ENCODE assay signal across 1 cellular context in the genomic region with DNA sequence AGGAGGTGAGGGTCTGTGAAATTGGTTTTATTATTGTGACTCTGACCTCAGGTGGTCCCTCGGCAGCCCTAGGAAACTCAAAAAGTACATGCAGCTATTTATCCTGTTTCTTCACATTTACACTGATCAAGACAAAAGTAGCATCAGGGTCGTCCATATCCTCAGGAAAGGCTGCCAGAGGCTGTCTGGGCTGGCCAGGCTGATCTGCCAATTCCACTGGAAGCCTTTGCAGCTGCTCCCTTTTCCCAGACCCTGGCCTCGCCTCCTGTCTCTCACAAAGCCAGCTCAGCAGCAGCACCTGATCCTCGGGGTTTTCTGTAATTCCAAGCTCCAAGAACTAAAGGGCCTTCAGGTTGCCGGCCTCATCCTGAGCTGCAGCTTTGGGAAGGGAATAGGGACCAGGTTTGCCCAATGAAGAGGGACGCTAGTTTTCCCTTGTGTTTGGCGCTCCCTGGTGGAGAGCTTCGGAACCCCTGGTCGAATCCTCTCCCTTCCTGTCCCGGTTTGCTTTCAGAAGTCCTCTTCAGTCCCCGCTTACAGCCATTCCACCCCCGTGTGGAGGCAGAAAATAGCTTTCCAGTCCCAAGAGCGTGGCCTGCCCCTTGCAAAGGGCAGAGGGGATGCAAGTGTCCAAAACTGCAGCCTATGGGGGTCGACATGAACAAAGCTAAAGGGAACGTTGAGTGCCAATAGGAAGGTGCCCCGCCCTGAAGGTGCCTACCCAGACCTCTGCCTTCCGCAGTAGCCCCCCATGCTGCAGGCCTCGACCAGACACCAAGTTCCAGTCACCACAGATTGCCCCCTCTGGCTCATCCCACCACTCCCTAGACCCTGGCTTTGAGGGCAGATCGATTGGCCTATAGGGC.
TF ChIP-seq lines count a peak whose summit lies in the region.

No MANE protein-coding gene starts in this region.

TF ChIP-seq in H1, 55 proteins besides CTCF, POLR2A, EP300 and RAD21:
- no peak for TF ChIP-seq CBX8 (IDR thresholded peaks at IDR 0.05; ENCODE audit: borderline replicate concordance, low read depth, low read length)
- TF ChIP-seq RBBP5 (IDR thresholded peaks at IDR 0.05; ENCODE audit: borderline replicate concordance, low read depth, low read length): no peak
- TF ChIP-seq SIX5 (IDR thresholded peaks at IDR 0.05; ENCODE audit: low read depth, low read length): no peak
- TF ChIP-seq SRF (IDR thresholded peaks at IDR 0.05; ENCODE audit: low read depth, low read length): 0 out of 2 replicates have a peak, but pooled peaks have one; percentile 12
- no peak for TF ChIP-seq ASH2L (IDR thresholded peaks at IDR 0.05; ENCODE audit: low read length)
- TF ChIP-seq POU5F1 (IDR thresholded peaks at IDR 0.05; ENCODE audit: low read depth, low read length): no peak
- TF ChIP-seq E2F6 (IDR thresholded peaks at IDR 0.05): no peak
- peak; percentile 46; the same call in 1 of the 2 replicates for TF ChIP-seq CEBPB (IDR thresholded peaks at IDR 0.05; ENCODE audit: low read depth, low read length)
- no peak for TF ChIP-seq KDM4A (IDR thresholded peaks at IDR 0.05; ENCODE audit: low read depth, low read length, severe bottlenecking)
- no peak for TF ChIP-seq CTBP2 (IDR thresholded peaks at IDR 0.05; ENCODE audit: borderline replicate concordance, insufficient read depth, insufficient read length, low read length)
- TF ChIP-seq GABPA (IDR thresholded peaks at IDR 0.05; ENCODE audit: borderline replicate concordance, insufficient read depth, low read length): peak; percentile 55; the same call in 1 of the 2 replicates
- TF ChIP-seq TBP (IDR thresholded peaks at IDR 0.05; ENCODE audit: low read depth, low read length): peak; percentile 46; the same call in 1 of the 2 replicates
- TF ChIP-seq SIN3A (conservative IDR thresholded peaks at IDR 0.05 in 1 of 2, IDR thresholded peaks at IDR 0.05 in 1 of 2; ENCODE audit: low read depth in 1 of 2, low read length in 2 of 2): 0 out of 4 replicates have a peak, but pooled peaks of 1 of the 2 experiments have one; percentile 50
- TF ChIP-seq SP4 (IDR thresholded peaks at IDR 0.05; ENCODE audit: low read length): no peak
- TF ChIP-seq SP2 (IDR thresholded peaks at IDR 0.05; ENCODE audit: low read length): no peak
TF ChIP-seq in H1: peak in this region for 5.
